ENCODE assay signal across 21 cellular contexts in genomic region chr2:46648141-46648742, GRCh38. TPM values are rescaled to one million over a fixed set of nuclear protein-coding genes. Genes with fewer than 3 reads are reported as not detected.
DNase-seq lines count a peak whose midpoint lies in the region; ATAC-seq and TF ChIP-seq lines count a peak whose summit lies in the region.
"Had no signal": no experiment of that assay in that cellular context is flagged by ENCODE, and none has a peak within 500 bp of the region (broad histone marks: within the 10 kb centered on the region; RNA-seq: fewer than 3 reads in every experiment).

No MANE protein-coding gene starts in this region.

- H3K4me2 ChIP-seq in PC-3 (ENCODE audit: low read length): peak overlapping the region; percentile 50
- H3K4me2 ChIP-seq: GM23338 had no signal

- peaks cover 54% of the 10 kb centered on the region for H3K4me1 ChIP-seq in PC-3 (ENCODE audit: insufficient read depth, low read length)
- H3K4me1 ChIP-seq in testis: peaks cover 25% of the 10 kb centered on the region
- peaks cover 9% of the 10 kb centered on the region for H3K4me1 ChIP-seq in left ventricle myocardium inferior
- H3K4me1 ChIP-seq: BE2C, Caco-2 had no signal

- H4K20me1 ChIP-seq in PC-3 (ENCODE audit: low read length): no peaks in the 10 kb centered on the region

- no TSS peak for BruUV-seq in PC-3 (replicated peaks; lab: Mats Ljungman, UMichigan)

- intact Hi-C loops in PC-3 (cut with micrococcal nuclease) (loop anchor here (1.0 kb wide), 1 partner anchor 47 kb away; no protein-coding TSS in a partner anchor), testis (cut with DNase I; ENCODE audit: low total_unique reads) (no loop called here), left ventricle myocardium inferior (cut with micrococcal nuclease) (no loop called here)

- ATAC-seq in PC-3 (peak; percentile 32), left lobe of liver (peak; percentile 75)
- ATAC-seq: activated CD4-positive, CD25-positive, alpha-beta regulatory T cell treated with anti-CD3 and anti-CD28 coated beads, Interleukin-2, amount 50 U/mL, for 24 hours; activated naive CD4-positive, alpha-beta T cell treated with anti-CD3 and anti-CD28 coated beads, Interleukin-2, amount 50 U/mL, for 72 hours; activated T-cell treated with anti-CD3 and anti-CD28 coated beads, Interleukin-2, amount 50 U/mL, for 72 hours; GM23338; left colon; mucosa of descending colon; Panc1 had no signal

- WGBS in testis, 2 donors: 61 to 78% methylated on average over 7 of the region's 7 CpGs

- DNase-seq in PC-3: peak; percentile 85
- DNase-seq in choroid plexus epithelial cell (ENCODE audit: low read depth): peak; percentile 80
- DNase-seq in left lobe of liver (ENCODE audit: low spot score): no peak
- peak; percentile 33 for DNase-seq in testis
- no peak for DNase-seq in left ventricle myocardium inferior
- no peak for DNase-seq in UCSD-AML1 (lab: John Stamatoyannopoulos, UW; ENCODE audit: unreplicated experiment)
- no peak for DNase-seq in EL
- DNase-seq: activated T-cell treated with anti-CD3 and anti-CD28 coated beads, Interleukin-2, amount 50 U/mL, for 72 hours; BE2C; left colon; mucosa of descending colon; NCI-H1436 treated with DMSO at 0.1 percent for 48 hours; NCI-H748 treated with DMSO at 0.1 percent for 48 hours; retina; T-helper 2 cell had no signal

- no peaks in the 10 kb centered on the region for H3K9me2 ChIP-seq in PC-3 (replicated peaks; ENCODE audit: low read length)

- peak overlapping the region; percentile 47 for H3K27ac ChIP-seq in PC-3 (ENCODE audit: low read length)
- no peak overlapping the region for H3K27ac ChIP-seq in testis
- H3K27ac ChIP-seq in left ventricle myocardium inferior (replicated peaks): no peak overlapping the region
- H3K27ac ChIP-seq: coronary artery had no signal

- no peak for TF ChIP-seq POLR2A in testis (IDR thresholded peaks at IDR 0.05)

- peak overlapping the region; percentile 22; the same call in 1 of the 2 replicates for H3K4me3 ChIP-seq in PC-3 (ENCODE audit: low read length)
- H3K4me3 ChIP-seq in choroid plexus epithelial cell (ENCODE audit: low read depth, low read length): no peak overlapping the region
- no peak overlapping the region for H3K4me3 ChIP-seq in testis
- no peak overlapping the region for H3K4me3 ChIP-seq in left ventricle myocardium inferior
- H3K4me3 ChIP-seq: coronary artery, GM23338, mucosa of descending colon had no signal

- H3K36me3 ChIP-seq in PC-3 (ENCODE audit: low read depth, low read length) (no peaks in the 10 kb centered on the region), testis (ENCODE audit: low read depth, missing control alignments) (no peaks in the 10 kb centered on the region), left ventricle myocardium inferior (no peaks in the 10 kb centered on the region)
- H3K36me3 ChIP-seq: BE2C had no signal

- CTCF ChIA-PET in PC-3 (lab: Charles Lee): interaction anchor here (0.6 to 1.1 kb wide), 2 partner anchors 20 to 177 kb away, joined by 3 to 7 read pairs; no protein-coding TSS in a partner anchor

- H2AFZ ChIP-seq in PC-3 (ENCODE audit: low read length): no peak overlapping the region
- H2AFZ ChIP-seq: GM23338 had no signal

- TF ChIP-seq CTCF in PC-3 (conservative IDR thresholded peaks at IDR 0.05; ENCODE audit: low read depth, low read length) (no peak), choroid plexus epithelial cell (conservative IDR thresholded peaks at IDR 0.05; ENCODE audit: low read depth, low read length) (no peak), testis (IDR thresholded peaks at IDR 0.05) (no peak), left ventricle myocardium inferior (IDR thresholded peaks at IDR 0.05; ENCODE audit: borderline replicate concordance) (no peak)

- H3K27me3 ChIP-seq in PC-3 (ENCODE audit: low read length) (no peaks in the 10 kb centered on the region), testis (no peaks in the 10 kb centered on the region), left ventricle myocardium inferior (ENCODE audit: low read depth) (no peaks in the 10 kb centered on the region)
- H3K27me3 ChIP-seq: BE2C had no signal

- POLR2A ChIA-PET in PC-3 (lab: Charles Lee; ENCODE audit: unreplicated experiment): interaction anchor here (0.6 kb wide), 1 partner anchor 161 kb away, joined by 4 read pairs; no protein-coding TSS in a partner anchor

- H3K9me3 ChIP-seq in PC-3 (ENCODE audit: low read length) (no peaks in the 10 kb centered on the region), testis (no peaks in the 10 kb centered on the region), left ventricle myocardium inferior (replicated peaks) (no peaks in the 10 kb centered on the region)
- H3K9me3 ChIP-seq: BE2C, mucosa of descending colon had no signal

- peaks cover 5% of the 10 kb centered on the region for H3F3A ChIP-seq in PC-3 (ENCODE audit: low read length, unreplicated experiment)

- H3K9ac ChIP-seq in PC-3 (ENCODE audit: low read length): no peak overlapping the region

- no peaks in the 10 kb centered on the region for H3K79me2 ChIP-seq in PC-3 (ENCODE audit: low read length)

RNA-seq across cellular contexts. Expression of gene CRIPT, which starts 31.2 kb away (rescaled TPM):
- 7.7 and 8.9 TPM in 2 replicates for total RNA-seq in PC-3 (2014; rRNA removed)
- 5.4 TPM for total RNA-seq in left lobe of liver
- 10 to 100 TPM; 15.5 to 18.5 TPM for total RNA-seq in testis
- 13.0 TPM for polyA plus RNA-seq in testis (ENCODE audit: insufficient read depth, low read depth, low replicate concordance)
- 19.4 TPM for total RNA-seq in left ventricle myocardium inferior

RNA-seq across cellular contexts. Expression of gene PIGF, which starts 31.4 kb away (rescaled TPM):
- total RNA-seq in PC-3 (2014; rRNA removed) (10.5 and 17.0 TPM in 2 replicates), left lobe of liver (7.6 TPM), testis (10 to 100 TPM; 26.7 to 29.4 TPM), left ventricle myocardium inferior (10.3 TPM)
- 62.4 TPM for polyA plus RNA-seq in testis (ENCODE audit: insufficient read depth, low read depth, low replicate concordance)

RNA-seq across cellular contexts. Expression of gene SOCS5, which starts 50.9 kb away (rescaled TPM):
- total RNA-seq in PC-3 (2014; rRNA removed) (12.1 and 15.6 TPM in 2 replicates), left lobe of liver (5.5 TPM), testis (10 to 100 TPM; 29.5 to 32.0 TPM), left ventricle myocardium inferior (19.7 TPM)
- 19.4 TPM for polyA plus RNA-seq in testis (ENCODE audit: insufficient read depth, low read depth, low replicate concordance)

Comparison
In these comparisons a context has a peak if more than half of its experiments do, and no peak if none do; other contexts are left out.
1. DNase-seq: peak in PC-3 (single experiment), choroid plexus epithelial cell (single experiment) and testis (single experiment); none in left lobe of liver (single experiment), left ventricle myocardium inferior (single experiment), UCSD-AML1 (single experiment) and EL (single experiment).